ENCODE assay signal across 26 cellular contexts in genomic region chrX:38548508-38548907, GRCh38. TPM values are rescaled to one million over a fixed set of nuclear protein-coding genes. Genes with fewer than 3 reads are reported as not detected.
"Had no signal": no experiment of that assay in that cellular context is flagged by ENCODE, and none has a peak within 500 bp of the region (broad histone marks: within the 10 kb centered on the region; RNA-seq: fewer than 3 reads in every experiment).

No MANE protein-coding gene starts in this region.

- H3K27ac ChIP-seq: left ventricle myocardium inferior, pancreas, prostate gland, skin epidermis, spleen, suprapubic skin, thoracic aorta, tibial nerve, vagina had no signal

- H3K4me3 Mint-ChIP-seq: naive thymus-derived CD4-positive, alpha-beta T cell; natural killer cell treated with Interleukin-12 subunit alpha and Interleukin-12 subunit beta and Interleukin-15 and Interleukin-18, amount 100 ng/mL, for 72 hours; stimulated activated effector memory CD8-positive, alpha-beta T cell treated with anti-CD3 and anti-CD28 coated beads, Interleukin-12 subunit alpha, Interleukin-12 subunit beta, amount 100 ng/mL, for 72 hours; stimulated activated naive CD8-positive, alpha-beta T cell treated with anti-CD3 and anti-CD28 coated beads, Interleukin-15, Interleukin-2, amounts not matched to agents 100 ng/mL and 50 ng/mL, for 24 hours; type B pancreatic cell had no signal

- H3K4me1 Mint-ChIP-seq: naive thymus-derived CD4-positive, alpha-beta T cell; stimulated activated effector memory CD8-positive, alpha-beta T cell treated with anti-CD3 and anti-CD28 coated beads, Interleukin-12 subunit alpha, Interleukin-12 subunit beta, amount 100 ng/mL, for 72 hours had no signal

- H3K4me1 ChIP-seq: left ventricle myocardium inferior, pancreas, prostate gland, spleen, suprapubic skin, tibial nerve, vagina had no signal

- H3K27me3 Mint-ChIP-seq: stimulated activated naive CD8-positive, alpha-beta T cell treated with anti-CD3 and anti-CD28 coated beads, Interleukin-15, Interleukin-2, amounts not matched to agents 100 ng/mL and 50 ng/mL, for 24 hours; type B pancreatic cell had no signal

- H3K27me3 ChIP-seq: spleen, suprapubic skin, tibial nerve, vagina had no signal

- H3K36me3 ChIP-seq: left ventricle myocardium inferior, pancreas, prostate gland, spleen, suprapubic skin, thoracic aorta, tibial nerve, vagina had no signal

- H3K9me3 Mint-ChIP-seq: natural killer cell treated with Interleukin-12 subunit alpha and Interleukin-12 subunit beta and Interleukin-15 and Interleukin-18, amount 100 ng/mL, for 72 hours; stimulated activated effector memory CD8-positive, alpha-beta T cell treated with anti-CD3 and anti-CD28 coated beads, Interleukin-12 subunit alpha, Interleukin-12 subunit beta, amount 100 ng/mL, for 72 hours; stimulated activated naive CD8-positive, alpha-beta T cell treated with anti-CD3 and anti-CD28 coated beads, Interleukin-15, Interleukin-2, amounts not matched to agents 100 ng/mL and 50 ng/mL, for 24 hours; type B pancreatic cell had no signal

- H3K36me3 Mint-ChIP-seq: naive thymus-derived CD4-positive, alpha-beta T cell; natural killer cell treated with Interleukin-12 subunit alpha and Interleukin-12 subunit beta and Interleukin-15 and Interleukin-18, amount 100 ng/mL, for 72 hours; stimulated activated effector memory CD8-positive, alpha-beta T cell treated with anti-CD3 and anti-CD28 coated beads, Interleukin-12 subunit alpha, Interleukin-12 subunit beta, amount 100 ng/mL, for 72 hours; type B pancreatic cell had no signal

- H3K4me3 ChIP-seq: left ventricle myocardium inferior, lung, mucosa of descending colon, pancreas, prostate gland, skin epidermis, spleen, suprapubic skin, thoracic aorta, tibial nerve, vagina had no signal

- H3K9me3 ChIP-seq: left ventricle myocardium inferior, mucosa of descending colon, pancreas, prostate gland, spleen, suprapubic skin, thoracic aorta, vagina had no signal

- H3K27ac Mint-ChIP-seq: naive thymus-derived CD4-positive, alpha-beta T cell; natural killer cell treated with Interleukin-12 subunit alpha and Interleukin-12 subunit beta and Interleukin-15 and Interleukin-18, amount 100 ng/mL, for 72 hours; stimulated activated effector memory CD8-positive, alpha-beta T cell treated with anti-CD3 and anti-CD28 coated beads, Interleukin-12 subunit alpha, Interleukin-12 subunit beta, amount 100 ng/mL, for 72 hours; stimulated activated naive CD8-positive, alpha-beta T cell treated with anti-CD3 and anti-CD28 coated beads, Interleukin-15, Interleukin-2, amounts not matched to agents 100 ng/mL and 50 ng/mL, for 24 hours; type B pancreatic cell had no signal

- DNase-seq: hippocampal formation; kidney glomerular epithelial cell; left cardiac atrium; left ventricle myocardium inferior; mesendoderm; midbrain; mucosa of descending colon; naive thymus-derived CD4-positive, alpha-beta T cell; pancreas; posterior cingulate gyrus; retina; right cardiac atrium; spleen; stimulated activated CD4-positive, alpha-beta T cell treated with anti-CD3 and anti-CD28 coated beads, Interleukin-4, amount 100 ng/mL, for 24 hours; stimulated activated naive CD4-positive, alpha-beta T cell had no signal

RNA-seq across cellular contexts. Expression of gene TSPAN7, which starts 12.8 kb away (rescaled TPM):
- total RNA-seq: natural killer cell treated with Interleukin-12 subunit alpha and Interleukin-12 subunit beta and Interleukin-15 and Interleukin-18, amount 100 ng/mL, for 72 hours had no signal
